In the genomic region with DNA sequence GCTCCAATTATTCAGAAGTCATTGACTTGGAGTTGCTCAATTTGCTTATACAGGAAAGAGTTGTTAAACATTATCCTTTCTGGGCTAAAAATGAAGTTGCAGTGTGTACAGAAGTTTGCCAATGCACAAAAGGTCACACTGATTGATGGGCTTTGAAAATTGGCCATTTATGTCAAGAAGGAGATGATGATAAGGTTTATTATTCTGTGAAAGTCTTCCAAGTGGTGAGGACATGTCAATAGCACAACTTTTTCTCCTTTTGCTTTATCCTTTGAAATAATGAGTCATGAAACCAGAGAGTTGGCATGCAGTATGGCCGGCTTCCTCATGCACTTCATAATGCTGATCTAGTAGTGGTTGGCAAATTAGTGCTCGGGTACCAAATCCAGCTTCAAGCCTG, we compare ENCODE assay signal across 29 cellular contexts.
DNase-seq lines count a peak whose midpoint lies in the region; ATAC-seq and TF ChIP-seq lines count a peak whose summit lies in the region.
"Had no signal": no experiment of that assay in that cellular context is flagged by ENCODE, and none has a peak within 500 bp of the region (broad histone marks: within the 10 kb centered on the region; RNA-seq: fewer than 3 reads in every experiment).

No MANE protein-coding gene starts in this region.

- peaks cover 4% of the 10 kb centered on the region for H3K9me3 Mint-ChIP-seq in T-helper 2 cell treated with Interferon-gamma antibody and Interleukin-4, amounts not matched to agents 5 μg/mL and 100 μg/mL, for 36 hours

- no peak overlapping the region for H3K4me3 Mint-ChIP-seq in T-helper 2 cell treated with Interferon-gamma antibody and Interleukin-4, amounts not matched to agents 5 μg/mL and 100 μg/mL, for 36 hours
- H3K4me3 Mint-ChIP-seq: activated CD4-positive, alpha-beta T cell treated with anti-CD3 and anti-CD28 coated beads for 36 hours; activated naive CD4-positive, alpha-beta T cell treated with anti-CD3 and anti-CD28 coated beads for 36 hours; effector memory CD8-positive, alpha-beta T cell; natural killer cell treated with Interleukin-12 subunit alpha and Interleukin-12 subunit beta and Interleukin-15 and Interleukin-18, amount 100 ng/mL, for 72 hours had no signal

- H3K27ac ChIP-seq in body of pancreas (no peak overlapping the region), aorta (ENCODE audit: low read depth in 1 of 2, low read length in 2 of 2) (no peak overlapping the region)
- H3K27ac ChIP-seq: A549, colonic mucosa, left ventricle myocardium inferior, ovary, SJCRH30, upper lobe of right lung had no signal

- H3K4me1 Mint-ChIP-seq in T-helper 2 cell treated with Interferon-gamma antibody and Interleukin-4, amounts not matched to agents 5 μg/mL and 100 μg/mL, for 36 hours (ENCODE audit: low read depth): no peaks in the 10 kb centered on the region
- H3K4me1 Mint-ChIP-seq: activated CD4-positive, alpha-beta T cell treated with anti-CD3 and anti-CD28 coated beads for 36 hours had no signal

- peaks cover 10% of the 10 kb centered on the region for H3K4me1 ChIP-seq in body of pancreas
- H3K4me1 ChIP-seq in aorta (ENCODE audit: control insufficient read depth in 1 of 2, insufficient read depth in 2 of 2, low read length in 2 of 2): no peaks in the 10 kb centered on the region
- H3K4me1 ChIP-seq: A549, colonic mucosa, left ventricle myocardium inferior, SJCRH30, upper lobe of right lung had no signal

- DNase-seq in AG08396 (ENCODE audit: low spot score) (peak; percentile 6), HuH-7 (ENCODE audit: low spot score) (peak; percentile 28), body of pancreas (peak; percentile 17 to 55 (median 34)), kidney tubule cell (ENCODE audit: low spot score) (peak; percentile 34), aorta (no peak), head of caudate nucleus (no peak)
- DNase-seq in T-helper 2 cell treated with Interferon-gamma antibody and Interleukin-4, amounts not matched to agents 5 μg/mL and 100 μg/mL, for 36 hours (ENCODE audit: low spot score): no peak
- DNase-seq: activated CD4-positive, alpha-beta T cell treated with anti-CD3 and anti-CD28 coated beads for 36 hours; activated naive CD4-positive, alpha-beta T cell treated with anti-CD3 and anti-CD28 coated beads for 36 hours; activated T-cell treated with anti-CD3 and anti-CD28 coated beads, Interleukin-2, amount 50 U/mL, for 48 hours; anterior cingulate cortex; C1 segment of cervical spinal cord; colonic mucosa; effector memory CD8-positive, alpha-beta T cell; KG1; left ventricle myocardium inferior; NCI-H1048; NCI-H2029 treated with DMSO at 0.1 percent for 48 hours; NCI-H446 treated with DMSO at 0.1 percent for 48 hours; ovary; SJCRH30; stimulated activated CD4-positive, alpha-beta T cell treated with anti-CD3 and anti-CD28 coated beads, Interleukin-15, amount 100 ng/mL, for 24 hours; stimulated activated CD8-positive, alpha-beta memory T cell treated with anti-CD3 and anti-CD28 coated beads, Interleukin-4, amount 100 ng/mL, for 48 hours; upper lobe of right lung had no signal

- TF ChIP-seq POLR2A in body of pancreas (IDR thresholded peaks at IDR 0.05): no peak

- H3K4me3 ChIP-seq in body of pancreas (no peak overlapping the region), aorta (ENCODE audit: low read length in 2 of 2) (no peak overlapping the region)
- H3K4me3 ChIP-seq: A549, colonic mucosa, left ventricle myocardium inferior, ovary, SJCRH30, upper lobe of right lung had no signal

- ATAC-seq in body of pancreas: peak; percentile 87
- no peak for ATAC-seq in aorta (ENCODE audit: low FRiP score)
- ATAC-seq in HG02588 (IDR thresholded peaks at IDR 0.05; ENCODE audit: unreplicated experiment): no peak
- ATAC-seq: A549; activated CD4-positive, alpha-beta T cell treated with anti-CD3 and anti-CD28 coated beads for 36 hours; effector memory CD8-positive, alpha-beta T cell; natural killer cell treated with Interleukin-12 subunit alpha and Interleukin-12 subunit beta and Interleukin-15 and Interleukin-18, amount 100 ng/mL, for 72 hours; Panc1; sciatic nerve; upper lobe of right lung had no signal

- H3K9me3 ChIP-seq in body of pancreas (no peaks in the 10 kb centered on the region), aorta (ENCODE audit: control insufficient read depth, low read length) (peaks cover 2% of the 10 kb centered on the region)
- H3K9me3 ChIP-seq: A549, colonic mucosa, left ventricle myocardium inferior, ovary, SJCRH30, upper lobe of right lung had no signal

- H3K27me3 ChIP-seq in body of pancreas (no peaks in the 10 kb centered on the region), aorta (ENCODE audit: control insufficient read depth in 1 of 2, insufficient read depth in 2 of 2, low read length in 1 of 2) (no peaks in the 10 kb centered on the region)
- H3K27me3 ChIP-seq: colonic mucosa, ovary, SJCRH30, upper lobe of right lung had no signal

- H3K27ac Mint-ChIP-seq in T-helper 2 cell treated with Interferon-gamma antibody and Interleukin-4, amounts not matched to agents 5 μg/mL and 100 μg/mL, for 36 hours: no peak overlapping the region
- H3K27ac Mint-ChIP-seq: activated CD4-positive, alpha-beta T cell treated with anti-CD3 and anti-CD28 coated beads for 36 hours; activated naive CD4-positive, alpha-beta T cell treated with anti-CD3 and anti-CD28 coated beads for 36 hours; effector memory CD8-positive, alpha-beta T cell; natural killer cell treated with Interleukin-12 subunit alpha and Interleukin-12 subunit beta and Interleukin-15 and Interleukin-18, amount 100 ng/mL, for 72 hours had no signal

- no peaks in the 10 kb centered on the region for H3K27me3 Mint-ChIP-seq in T-helper 2 cell treated with Interferon-gamma antibody and Interleukin-4, amounts not matched to agents 5 μg/mL and 100 μg/mL, for 36 hours (ENCODE audit: low read depth)
- H3K27me3 Mint-ChIP-seq: activated CD4-positive, alpha-beta T cell treated with anti-CD3 and anti-CD28 coated beads for 36 hours; effector memory CD8-positive, alpha-beta T cell; natural killer cell treated with Interleukin-12 subunit alpha and Interleukin-12 subunit beta and Interleukin-15 and Interleukin-18, amount 100 ng/mL, for 72 hours had no signal

- no peak for TF ChIP-seq CTCF in body of pancreas (IDR thresholded peaks at IDR 0.05)

- WGBS in body of pancreas, 2 donors: 20 to 21% methylated on average over 2 of the region's 2 CpGs
- 60 to 75% methylated on average over 2 of the region's 2 CpGs for WGBS in aorta, 2 donors

- intact Hi-C loops in body of pancreas (cut with DNase I) (no loop called here), aorta (cut with DNase I) (no loop called here), head of caudate nucleus (cut with DNase I) (no loop called here)

- no peaks in the 10 kb centered on the region for H3K36me3 ChIP-seq in body of pancreas (replicated peaks in 1 of 2; ENCODE audit: insufficient read depth in 1 of 2, low read depth in 2 of 2)
- H3K36me3 ChIP-seq in aorta (ENCODE audit: control insufficient read depth in 1 of 2, insufficient read depth in 2 of 2, low read length in 1 of 2): no peaks in the 10 kb centered on the region
- H3K36me3 ChIP-seq: colonic mucosa, left ventricle myocardium inferior, ovary, SJCRH30, upper lobe of right lung had no signal

- no peaks in the 10 kb centered on the region for H3K36me3 Mint-ChIP-seq in T-helper 2 cell treated with Interferon-gamma antibody and Interleukin-4, amounts not matched to agents 5 μg/mL and 100 μg/mL, for 36 hours (ENCODE audit: low read depth)
- H3K36me3 Mint-ChIP-seq: natural killer cell treated with Interleukin-12 subunit alpha and Interleukin-12 subunit beta and Interleukin-15 and Interleukin-18, amount 100 ng/mL, for 72 hours had no signal

Comparison
In these comparisons a context has a peak if more than half of its experiments do, and no peak if none do; other contexts are left out.
1. DNase-seq: peak in AG08396 (single experiment), HuH-7 (single experiment), body of pancreas (4 of 4) and kidney tubule cell (single experiment); none in aorta (0 of 2), head of caudate nucleus (0 of 42) and T-helper 2 cell treated with Interferon-gamma antibody and Interleukin-4, amounts not matched to agents 5 μg/mL and 100 μg/mL, for 36 hours (single experiment).